8 cellular contexts compared by ENCODE assay signal in the genomic region with DNA sequence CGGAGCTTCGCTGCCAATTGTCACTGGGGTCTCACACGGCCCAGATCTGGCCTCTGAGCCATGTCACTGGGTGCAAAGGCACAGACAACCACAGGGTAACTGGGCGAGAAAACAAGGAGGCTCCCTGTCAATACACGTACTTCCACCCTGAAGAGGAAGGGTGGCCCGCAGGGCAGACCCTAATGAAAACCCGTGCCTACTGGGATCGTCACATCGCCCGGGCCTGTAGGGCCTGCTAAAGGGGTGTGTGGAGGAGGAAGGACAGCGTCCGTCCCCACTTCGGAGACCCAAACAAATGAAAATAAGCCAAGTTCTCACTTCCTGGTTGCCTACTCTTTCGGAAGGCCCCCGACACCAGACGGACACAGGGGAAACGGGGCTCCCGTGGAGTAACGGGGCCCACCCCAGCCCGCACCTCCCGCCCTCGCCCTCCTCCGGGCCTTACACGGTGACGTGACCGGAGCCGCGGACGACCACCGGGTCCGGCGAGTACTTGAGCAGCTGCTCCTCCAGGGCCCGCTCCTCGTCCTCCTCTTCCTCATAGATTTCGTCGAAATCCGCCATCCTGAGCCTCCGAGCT. TPM values are rescaled to one million over a fixed set of nuclear protein-coding genes. Genes with fewer than 3 reads are reported as not detected.
A peak's percentile ranks its signal among the peaks of the same experiment; 100 is the strongest.
DNase-seq lines count a peak whose midpoint lies in the region; ATAC-seq and TF ChIP-seq lines count a peak whose summit lies in the region.

No MANE protein-coding gene starts in this region.

- peak; percentile 24 for ATAC-seq in HG02970 (IDR thresholded peaks at IDR 0.05; ENCODE audit: low FRiP score, unreplicated experiment)
- ATAC-seq in right cardiac atrium: peak; percentile 17 to 37
- ATAC-seq in sciatic nerve: peak; percentile 54

- H3K4me3 ChIP-seq in adrenal gland (peak overlapping the region; percentile 85 to 98 (median 94)), right cardiac atrium (ENCODE audit: low read length) (peak overlapping the region; percentile 93)

- peak in 1 of 6 experiments; percentile 1 for TF ChIP-seq CTCF in adrenal gland (IDR thresholded peaks at IDR 0.05)

- peak in 3 of 4 experiments; percentile 14 to 21 (median 14) for DNase-seq in activated CD4-positive, CD25-positive, alpha-beta regulatory T cell (lab: John Stamatoyannopoulos, UW)
- no peak for DNase-seq in activated CD4-positive, CD25-positive, alpha-beta regulatory T cell treated with anti-CD3 and anti-CD28 coated beads, Interleukin-2, amount 50 U/mL, for 72 hours
- peak; percentile 32 for DNase-seq in RPMI8226
- DNase-seq in adrenal gland: peak in 6 of 7 donors; percentile 40 to 62 (median 50)
- DNase-seq in right cardiac atrium: peak; percentile 43 to 77 (median 75)
- DNase-seq in sciatic nerve (ENCODE audit: low spot score): peak; percentile 71
- DNase-seq in NCI-H2171 treated with DMSO at 0.1 percent for 48 hours (lab: John Stamatoyannopoulos, UW): no peak

- H3K9me3 ChIP-seq in adrenal gland (replicated peaks in 1 of 3) (no peaks in the 10 kb centered on the region), right cardiac atrium (ENCODE audit: control insufficient read depth, low read length) (no peaks in the 10 kb centered on the region)

- TF ChIP-seq POLR2A in adrenal gland (IDR thresholded peaks at IDR 0.05): no peak

- H3K27me3 ChIP-seq in adrenal gland (no peaks in the 10 kb centered on the region), right cardiac atrium (ENCODE audit: control insufficient read depth, insufficient read depth) (no peaks in the 10 kb centered on the region)

- H3K36me3 ChIP-seq in adrenal gland (replicated peaks in 1 of 2): no peaks in the 10 kb centered on the region

- H3K27ac ChIP-seq in adrenal gland: peak overlapping the region; percentile 87 to 99 (median 94)
- peak overlapping the region; percentile 84 for H3K27ac ChIP-seq in right cardiac atrium (ENCODE audit: low read length)

- intact Hi-C loops in adrenal gland (cut with DNase I): no loop called here
- intact Hi-C loops in right cardiac atrium (cut with DNase I): loop anchor here in 1 of 4 donors (10.0 kb wide), 2 partner anchors 129 to 151 kb away; no protein-coding TSS in a partner anchor
- intact Hi-C loops in sciatic nerve (cut with DNase I): no loop called here

- H3K4me1 ChIP-seq in adrenal gland (replicated peaks in 1 of 2) (peaks cover 31 to 54% of the 10 kb centered on the region in 2 donors), right cardiac atrium (ENCODE audit: control insufficient read depth, insufficient read depth, low read length) (peaks cover 6% of the 10 kb centered on the region)

- WGBS in adrenal gland, 4 donors: 0 to 1% (median 0%) methylated on average over 13 to 38 of the region's 38 CpGs
- WGBS in right cardiac atrium: under 1% methylated on average over 38 of the region's 38 CpGs

RNA-seq across cellular contexts. Expression of gene CHIC2, which starts 0.6 kb away (rescaled TPM):
- total RNA-seq in adrenal gland (10 to 100 TPM; 19.7 to 68.0 (median 26.9) TPM), right cardiac atrium (10 to 100 TPM; 11.1 to 18.1 (median 13.3) TPM), sciatic nerve (34.2 TPM)
- polyA plus RNA-seq in adrenal gland (10 to 100 TPM in 2 of 3 donors, 1 to 10 TPM in 1; 9.7 to 18.6 (median 14.6) TPM), right cardiac atrium (10.4 TPM)

RNA-seq across cellular contexts. Expression of gene GSX2, which starts 36.1 kb away (rescaled TPM):
- total RNA-seq in adrenal gland (not detected), right cardiac atrium (not detected), sciatic nerve (0.58 TPM)
- polyA plus RNA-seq in adrenal gland (not detected), right cardiac atrium (not detected)

Comparison
In these comparisons a context has a peak if more than half of its experiments do, and no peak if none do; other contexts are left out.
1. DNase-seq: peak in activated CD4-positive, CD25-positive, alpha-beta regulatory T cell (3 of 4), RPMI8226 (single experiment), adrenal gland (6 of 7), right cardiac atrium (3 of 3) and sciatic nerve (single experiment); none in activated CD4-positive, CD25-positive, alpha-beta regulatory T cell treated with anti-CD3 and anti-CD28 coated beads, Interleukin-2, amount 50 U/mL, for 72 hours (single experiment) and NCI-H2171 treated with DMSO at 0.1 percent for 48 hours (single experiment).
2. Peak in every context shown above with its lines, with median percentiles within 50 percentile points of each other: ATAC-seq.